Comparison of ENCODE assay signal across 8 cellular contexts in genomic region chr14:47917344-47917954, GRCh38.
DNase-seq lines count a peak whose midpoint lies in the region; ATAC-seq and FAIRE-seq lines count a peak whose summit lies in the region.

No MANE protein-coding gene starts in this region.

- no peak for ATAC-seq in effector memory CD8-positive, alpha-beta T cell (replicated peaks)
- ATAC-seq in HG03432 (IDR thresholded peaks at IDR 0.05; ENCODE audit: unreplicated experiment), result no peak
- no peak for ATAC-seq in HG03521 (IDR thresholded peaks at IDR 0.05; ENCODE audit: unreplicated experiment)

- DNase-seq in D341Med (ENCODE audit: low spot score) (peak; percentile 27), HT1080 (ENCODE audit: low read depth) (peak; percentile 62), T1000 (lab: John Stamatoyannopoulos, UW) (peak; percentile 40), EL (no peak)
- DNase-seq in effector memory CD8-positive, alpha-beta T cell, result no peak

- no peak overlapping the region for H3K4me3 Mint-ChIP-seq in effector memory CD8-positive, alpha-beta T cell

- FAIRE-seq in islet of Langerhans (lab: Jason Lieb, UNC), result peak; percentile 77

- H3K27me3 Mint-ChIP-seq in effector memory CD8-positive, alpha-beta T cell, result no peaks in the 10 kb centered on the region

- no peaks in the 10 kb centered on the region for H3K36me3 Mint-ChIP-seq in effector memory CD8-positive, alpha-beta T cell (ENCODE audit: insufficient read depth)

- no peak overlapping the region for H3K27ac Mint-ChIP-seq in effector memory CD8-positive, alpha-beta T cell

- no peaks in the 10 kb centered on the region for H3K4me1 Mint-ChIP-seq in effector memory CD8-positive, alpha-beta T cell (ENCODE audit: low read depth in 2 of 2)

- H3K9me3 Mint-ChIP-seq in effector memory CD8-positive, alpha-beta T cell, result peaks cover 2 to 7% of the 10 kb centered on the region in 2 donors

Comparison
In these comparisons a context has a peak if more than half of its experiments do, and no peak if none do; other contexts are left out.
1. DNase-seq: peak in D341Med (single experiment), HT1080 (single experiment) and T1000 (single experiment); none in effector memory CD8-positive, alpha-beta T cell (0 of 3) and EL (single experiment).